23 cellular contexts compared by ENCODE assay signal in genomic region chr4:99052902-99053301, GRCh38. TPM values are rescaled to one million over a fixed set of nuclear protein-coding genes. Genes with fewer than 3 reads are reported as not detected.
A peak's percentile ranks its signal among the peaks of the same experiment; 100 is the strongest.
DNase-seq lines count a peak whose midpoint lies in the region; ATAC-seq lines count a peak whose summit lies in the region.
"Had no signal": no experiment of that assay in that cellular context is flagged by ENCODE, and none has a peak within 500 bp of the region (broad histone marks: within the 10 kb centered on the region; RNA-seq: fewer than 3 reads in every experiment).

No MANE protein-coding gene starts in this region.

- no peak for DNase-seq in activated CD4-positive, alpha-beta T cell treated with anti-CD3 and anti-CD28 coated beads for 36 hours
- DNase-seq in activated CD4-positive, alpha-beta T cell treated with anti-CD3 and anti-CD28 coated beads for 4 hours, result no peak
- DNase-seq in GM23248, result peak; percentile 42
- DNase-seq in naive thymus-derived CD8-positive, alpha-beta T cell, result no peak
- DNase-seq in cortex of kidney (lab: John Stamatoyannopoulos, UW), result no peak
- no peak for DNase-seq in T-helper 9 cell
- DNase-seq: 8988T; activated CD4-positive, alpha-beta T cell treated with anti-CD3 and anti-CD28 coated beads for 48 hours; activated effector memory CD4-positive, alpha-beta T cell treated with anti-CD3 and anti-CD28 coated beads, Interleukin-2, amount 50 U/mL, for 16 hours; C1 segment of cervical spinal cord; esophagus squamous epithelium; H7; KG1; mesendoderm; NCI-H2081 treated with DMSO at 0.1 percent for 48 hours; NCI-H510A treated with DMSO at 0.1 percent for 48 hours; SJCRH30; spleen; tibial artery had no signal

- in situ Hi-C loops in GM23248 (cut with MboI), result no loop called here

- H3K27me3 ChIP-seq in GM23248 (replicated peaks; ENCODE audit: insufficient read depth), result no peaks in the 10 kb centered on the region
- H3K27me3 ChIP-seq: esophagus squamous epithelium, SJCRH30, spleen, tibial artery had no signal

- peak overlapping the region; percentile 21; the same call in 1 of the 2 replicates for H3K27ac ChIP-seq in GM23248
- H3K27ac ChIP-seq: esophagus squamous epithelium, prostate gland, SJCRH30, spleen, tibial artery had no signal

- peaks cover 8% of the 10 kb centered on the region for H3F3A ChIP-seq in GM23248 (ENCODE audit: insufficient read depth)

- no peak overlapping the region for H3K4me3 Mint-ChIP-seq in activated CD4-positive, alpha-beta T cell treated with anti-CD3 and anti-CD28 coated beads for 36 hours
- H3K4me3 Mint-ChIP-seq in activated naive CD8-positive, alpha-beta T cell, result no peak overlapping the region
- no peak overlapping the region for H3K4me3 Mint-ChIP-seq in naive thymus-derived CD8-positive, alpha-beta T cell
- H3K4me3 Mint-ChIP-seq: neural crest cell had no signal

- H3K4me2 ChIP-seq in GM23248 (ENCODE audit: unreplicated experiment), result no peak overlapping the region

- H3K4me1 Mint-ChIP-seq in activated CD4-positive, alpha-beta T cell treated with anti-CD3 and anti-CD28 coated beads for 36 hours, result peaks cover 44% of the 10 kb centered on the region
- peaks cover 26% of the 10 kb centered on the region for H3K4me1 Mint-ChIP-seq in activated naive CD8-positive, alpha-beta T cell (ENCODE audit: low read depth)
- H3K4me1 Mint-ChIP-seq in naive thymus-derived CD8-positive, alpha-beta T cell, result peaks cover 9 to 14% (median 10%) of the 10 kb centered on the region in 4 donors

- H3K4me3 ChIP-seq in GM23248, result no peak overlapping the region
- H3K4me3 ChIP-seq: esophagus squamous epithelium, prostate gland, SJCRH30, spleen, tibial artery had no signal

- H3K36me3 ChIP-seq in GM23248 (ENCODE audit: low read depth), result peaks cover 30% of the 10 kb centered on the region
- H3K36me3 ChIP-seq: prostate gland had no signal

- H3K27me3 Mint-ChIP-seq in activated CD4-positive, alpha-beta T cell treated with anti-CD3 and anti-CD28 coated beads for 36 hours, result no peaks in the 10 kb centered on the region
- H3K27me3 Mint-ChIP-seq in activated naive CD8-positive, alpha-beta T cell, result no peaks in the 10 kb centered on the region
- no peaks in the 10 kb centered on the region for H3K27me3 Mint-ChIP-seq in naive thymus-derived CD8-positive, alpha-beta T cell

- no peak overlapping the region for H2AFZ ChIP-seq in GM23248

- peak; percentile 85 for ATAC-seq in activated CD4-positive, alpha-beta T cell treated with anti-CD3 and anti-CD28 coated beads for 36 hours
- no peak for ATAC-seq in naive thymus-derived CD8-positive, alpha-beta T cell
- ATAC-seq in GM18867 (IDR thresholded peaks at IDR 0.05; ENCODE audit: unreplicated experiment), result no peak

- no peaks in the 10 kb centered on the region for H3K9me2 ChIP-seq in GM23248 (ENCODE audit: insufficient read depth)

- H3K9me3 Mint-ChIP-seq in activated CD4-positive, alpha-beta T cell treated with anti-CD3 and anti-CD28 coated beads for 36 hours (ENCODE audit: low read depth), result no peaks in the 10 kb centered on the region
- no peaks in the 10 kb centered on the region for H3K9me3 Mint-ChIP-seq in activated naive CD8-positive, alpha-beta T cell (ENCODE audit: low read depth)
- H3K9me3 Mint-ChIP-seq in naive thymus-derived CD8-positive, alpha-beta T cell, result no peaks in the 10 kb centered on the region
- H3K9me3 Mint-ChIP-seq: neural crest cell had no signal

- H3K27ac Mint-ChIP-seq in activated CD4-positive, alpha-beta T cell treated with anti-CD3 and anti-CD28 coated beads for 36 hours, result peak overlapping the region; percentile 80
- peak overlapping the region; percentile 84 for H3K27ac Mint-ChIP-seq in activated naive CD8-positive, alpha-beta T cell
- peak overlapping the region in 7 of 10 donors; percentile 6 to 83 (median 45) for H3K27ac Mint-ChIP-seq in naive thymus-derived CD8-positive, alpha-beta T cell

- peaks cover 28% of the 10 kb centered on the region; the same call in 1 of the 2 replicates for H3K79me2 ChIP-seq in GM23248 (ENCODE audit: insufficient read depth)

- peaks cover 10% of the 10 kb centered on the region for H3K4me1 ChIP-seq in GM23248 (ENCODE audit: insufficient read depth)
- H3K4me1 ChIP-seq: SJCRH30 had no signal

- POLR2A ChIA-PET in activated CD4-positive, alpha-beta T cell treated with anti-CD3 and anti-CD28 coated beads for 36 hours (lab: Charles Lee), result interaction anchor here (0.6 to 0.7 kb wide), 2 partner anchors 58 to 123 kb away, joined by 3 to 4 read pairs; no protein-coding TSS in a partner anchor
- POLR2A ChIA-PET in naive thymus-derived CD8-positive, alpha-beta T cell (lab: Charles Lee), result interaction anchor here (1.8 kb wide), 1 partner anchor 58 kb away, joined by 6 read pairs; the partner anchor contains the start of gene METAP1

- H3K9me3 ChIP-seq in GM23248 (ENCODE audit: low read depth), result no peaks in the 10 kb centered on the region
- H3K9me3 ChIP-seq: esophagus squamous epithelium, prostate gland, spleen, tibial artery had no signal

- CTCF ChIA-PET in activated CD4-positive, alpha-beta T cell treated with anti-CD3 and anti-CD28 coated beads for 36 hours (lab: Charles Lee), result interaction anchor here (1.9 to 5.5 kb wide), 2 partner anchors 57 to 124 kb away, joined by 10 to 91 read pairs; partner anchors contain the start of genes EIF4E and METAP1

- no peak overlapping the region for H3K9ac ChIP-seq in GM23248

- H3K36me3 Mint-ChIP-seq in activated CD4-positive, alpha-beta T cell treated with anti-CD3 and anti-CD28 coated beads for 36 hours (ENCODE audit: low read depth), result peaks cover 45% of the 10 kb centered on the region
- H3K36me3 Mint-ChIP-seq in activated naive CD8-positive, alpha-beta T cell, result peaks cover 15% of the 10 kb centered on the region
- H3K36me3 Mint-ChIP-seq in naive thymus-derived CD8-positive, alpha-beta T cell, result peaks cover 0 to 66% (median 12%) of the 10 kb centered on the region in 3 donors

- intact Hi-C loops in activated CD4-positive, alpha-beta T cell treated with anti-CD3 and anti-CD28 coated beads for 36 hours (cut with DNase I, micrococcal nuclease), result loop anchor here (2.0 to 10.0 kb wide), 7 partner anchors 124 to 908 kb away; partner anchors contain the start of genes RAP1GDS1 (in 2 of the 2), EIF4E (in 1 of the 2), STPG2 (in 1 of the 2) and TSPAN5 (in 1 of the 2)

- no peaks in the 10 kb centered on the region for H4K20me1 ChIP-seq in GM23248 (ENCODE audit: insufficient read depth)

RNA-seq across cellular contexts. Expression of gene ADH5, which starts 35.7 kb away (rescaled TPM):
- 100 to 1,000 TPM in 1 of 2 experiments, 10 to 100 TPM in 1; 81.3 to 119 TPM for total RNA-seq in activated CD4-positive, alpha-beta T cell treated with anti-CD3 and anti-CD28 coated beads for 36 hours
- total RNA-seq in GM23248 (2014; rRNA removed; shearing (Covaris generic)), result 221 and 243 TPM in 2 replicates
- polyA plus RNA-seq in GM23248 (2016; fragmentation: Nextera tagmentation; extraction: Ambion mirVana), result 208 and 211 TPM in 2 replicates
- 10 to 100 TPM; 84.9 to 86.1 TPM for total RNA-seq in naive thymus-derived CD8-positive, alpha-beta T cell
- polyA plus RNA-seq in naive thymus-derived CD8-positive, alpha-beta T cell, result 100 to 1,000 TPM; 125 to 137 (median 136) TPM

RNA-seq across cellular contexts. Expression of gene METAP1, which starts 57.4 kb away (rescaled TPM):
- 10 to 100 TPM; 67.9 to 75.2 TPM for total RNA-seq in activated CD4-positive, alpha-beta T cell treated with anti-CD3 and anti-CD28 coated beads for 36 hours
- total RNA-seq in GM23248 (2014; rRNA removed; shearing (Covaris generic)), result 43.4 and 59.2 TPM in 2 replicates
- polyA plus RNA-seq in GM23248 (2016; fragmentation: Nextera tagmentation; extraction: Ambion mirVana), result 33.3 and 35.9 TPM in 2 replicates
- 10 to 100 TPM; 37.1 to 44.9 TPM for total RNA-seq in naive thymus-derived CD8-positive, alpha-beta T cell
- polyA plus RNA-seq in naive thymus-derived CD8-positive, alpha-beta T cell, result 10 to 100 TPM; 23.8 to 29.2 (median 24.3) TPM
